ENCODE assay signal across 19 cellular contexts in the genomic region with DNA sequence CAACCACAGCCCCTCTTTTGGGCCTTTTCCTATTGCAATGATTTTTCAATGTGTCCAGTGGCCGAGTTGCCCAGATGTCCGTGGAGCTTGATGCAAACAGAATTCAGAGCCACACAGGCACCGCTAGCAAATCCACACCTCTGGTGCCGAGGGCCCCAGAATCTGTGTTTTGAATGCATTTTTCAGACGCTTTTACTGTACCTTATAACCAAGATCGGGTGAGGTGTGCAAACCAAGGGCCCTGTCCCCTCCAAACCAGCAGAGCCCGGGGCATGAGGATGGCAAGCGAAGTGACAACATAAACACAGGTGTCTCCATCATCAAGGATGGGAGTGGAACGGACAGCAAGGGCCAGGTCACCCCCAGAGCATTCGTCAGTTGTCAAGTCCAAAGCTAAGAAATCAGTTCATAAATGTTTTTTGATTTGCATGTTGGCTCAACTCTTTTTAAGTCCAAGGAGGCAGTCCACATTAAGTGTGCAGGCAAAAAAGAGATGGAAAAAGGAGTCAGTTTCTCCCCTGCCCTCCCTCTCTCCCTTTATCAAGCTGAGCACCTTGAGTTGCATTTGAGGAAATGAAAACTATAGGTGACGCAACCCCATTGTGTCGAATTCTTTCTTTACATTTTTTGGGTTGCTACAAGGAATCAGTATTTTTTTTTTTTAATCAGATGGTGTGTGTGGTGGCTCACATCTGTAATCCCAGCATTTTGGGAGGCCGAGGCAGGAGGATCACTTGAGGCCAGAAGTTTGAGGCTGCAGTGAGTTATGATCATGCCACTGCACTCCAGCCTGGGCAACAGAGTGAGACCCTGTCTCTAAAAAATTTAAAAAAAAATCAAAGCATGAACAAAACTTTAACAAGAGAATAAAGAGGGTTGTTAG. TPM values are rescaled to one million over a fixed set of nuclear protein-coding genes. Genes with fewer than 3 reads are reported as not detected.
DNase-seq lines count a peak whose midpoint lies in the region; ATAC-seq, FAIRE-seq and TF ChIP-seq lines count a peak whose summit lies in the region.
"Had no signal": no experiment of that assay in that cellular context is flagged by ENCODE, and none has a peak within 500 bp of the region (broad histone marks: within the 10 kb centered on the region; RNA-seq: fewer than 3 reads in every experiment).

No MANE protein-coding gene starts in this region.

- H4K20me1 ChIP-seq in BLaER1 (no peaks in the 10 kb centered on the region), OCI-LY7 (ENCODE audit: insufficient read depth, low read length) (no peaks in the 10 kb centered on the region), osteoblast (ENCODE audit: insufficient read depth, low read length) (peaks cover 11% of the 10 kb centered on the region)

- H3K79me2 ChIP-seq in OCI-LY7 (ENCODE audit: insufficient read depth, low read depth, low read length) = no peaks in the 10 kb centered on the region
- peaks cover 11% of the 10 kb centered on the region for H3K79me2 ChIP-seq in osteoblast (ENCODE audit: insufficient read depth, low read length)

- peak overlapping the region; percentile 63 for H3K4me3 Mint-ChIP-seq in endothelial cell (ENCODE audit: unreplicated experiment)
- H3K4me3 Mint-ChIP-seq in activated CD8-positive, alpha-beta T cell treated with anti-CD3 and anti-CD28 coated beads, Interleukin-2, amount 10 ng/mL, durations not matched to agents 7 days and 5 days = no peak overlapping the region
- H3K4me3 Mint-ChIP-seq: naive thymus-derived CD4-positive, alpha-beta T cell had no signal

- BruUV-seq in OCI-LY7 (replicated peaks; lab: Mats Ljungman, UMichigan) = no TSS peak

- peak; percentile 57 for DNase-seq in OCI-LY7 (ENCODE audit: low spot score)
- DNase-seq in endothelial cell (ENCODE audit: low spot score) = no peak
- no peak for DNase-seq in osteoblast (ENCODE audit: insufficient read length, low spot score, missing footprints)
- no peak for DNase-seq in activated CD8-positive, alpha-beta T cell treated with anti-CD3 and anti-CD28 coated beads, Interleukin-2, amount 10 ng/mL, durations not matched to agents 7 days and 5 days
- no peak for DNase-seq in small intestine
- DNase-seq in activated CD4-positive, alpha-beta T cell treated with anti-CD3 and anti-CD28 coated beads, Interleukin-2, amount 50 U/mL, for 48 hours = no peak
- no peak for DNase-seq in left colon
- DNase-seq: activated CD4-positive, alpha-beta T cell treated with anti-CD3 and anti-CD28 coated beads for 1 hour; activated CD8-positive, alpha-beta memory T cell treated with anti-CD3 and anti-CD28 coated beads, Interleukin-2, amount 50 U/mL, for 4 hours; AML-193; aorta; naive thymus-derived CD4-positive, alpha-beta T cell; NCI-H187; stimulated activated CD4-positive, alpha-beta T cell treated with anti-CD3 and anti-CD28 coated beads, Interleukin-2, amount 100 ng/mL, for 48 hours had no signal

- H2AFZ ChIP-seq in OCI-LY7 (ENCODE audit: low read length) = no peak overlapping the region; the same call in 1 of the 2 replicates
- no peak overlapping the region for H2AFZ ChIP-seq in osteoblast (ENCODE audit: low read length)

- no peak overlapping the region for H3K27ac Mint-ChIP-seq in endothelial cell (ENCODE audit: unreplicated experiment)
- H3K27ac Mint-ChIP-seq in activated CD8-positive, alpha-beta T cell treated with anti-CD3 and anti-CD28 coated beads, Interleukin-2, amount 10 ng/mL, durations not matched to agents 7 days and 5 days = no peak overlapping the region
- H3K27ac Mint-ChIP-seq: naive thymus-derived CD4-positive, alpha-beta T cell had no signal

- H3K9me3 Mint-ChIP-seq in endothelial cell (ENCODE audit: unreplicated experiment) = no peaks in the 10 kb centered on the region
- no peaks in the 10 kb centered on the region for H3K9me3 Mint-ChIP-seq in activated CD8-positive, alpha-beta T cell treated with anti-CD3 and anti-CD28 coated beads, Interleukin-2, amount 10 ng/mL, durations not matched to agents 7 days and 5 days (ENCODE audit: insufficient read depth)

- H3K4me3 ChIP-seq in BLaER1 (no peak overlapping the region), OCI-LY7 (ENCODE audit: low read depth, low read length, poor library complexity, severe bottlenecking) (no peak overlapping the region), osteoblast (ENCODE audit: insufficient read depth, low read length) (no peak overlapping the region), small intestine (ENCODE audit: low read depth in 1 of 2, low read length in 2 of 2) (no peak overlapping the region)

- H3K27me3 ChIP-seq in BLaER1 = peaks cover 23% of the 10 kb centered on the region
- H3K27me3 ChIP-seq in osteoblast (ENCODE audit: insufficient read depth, low read length) = peaks cover 16% of the 10 kb centered on the region
- H3K27me3 ChIP-seq in small intestine (ENCODE audit: control insufficient read depth in 2 of 2, insufficient read depth in 2 of 2, low read length in 2 of 2) = peaks cover 18 to 20% of the 10 kb centered on the region in 2 donors

- no peak overlapping the region for H3K9ac ChIP-seq in BLaER1

- no peak for FAIRE-seq in small intestine (lab: Jason Lieb, UNC)
- FAIRE-seq: D721Med, H54 had no signal

- no peaks in the 10 kb centered on the region for H3K9me2 ChIP-seq in OCI-LY7 (ENCODE audit: insufficient read depth, low read length)

- WGBS in small intestine, 3 donors = 75 to 82% (median 79%) methylated on average over 13 of the region's 13 CpGs

- TF ChIP-seq CTCF in OCI-LY7 (conservative IDR thresholded peaks at IDR 0.05; ENCODE audit: low read length) (no peak), endothelial cell (IDR thresholded peaks at IDR 0.05; ENCODE audit: unreplicated experiment) (no peak), osteoblast (IDR thresholded peaks at IDR 0.05; ENCODE audit: extremely low read depth, low read depth, low read length) (no peak)

- CTCF ChIA-PET in OCI-LY7 (lab: Charles Lee; ENCODE audit: unreplicated experiment) = no interaction called here
- CTCF ChIA-PET in activated CD8-positive, alpha-beta T cell treated with anti-CD3 and anti-CD28 coated beads, Interleukin-2, amount 10 ng/mL, durations not matched to agents 7 days and 5 days (lab: Charles Lee) = no interaction called here

- H3K4me2 ChIP-seq in BLaER1 (peak overlapping the region; percentile 42; the same call in 1 of the 2 replicates), OCI-LY7 (ENCODE audit: low read length) (peak overlapping the region; percentile 32; the same call in 1 of the 2 replicates), osteoblast (ENCODE audit: insufficient read depth, low read length) (peak overlapping the region; percentile 83)

- no peak for ATAC-seq in activated CD8-positive, alpha-beta T cell treated with anti-CD3 and anti-CD28 coated beads, Interleukin-2, amount 10 ng/mL, durations not matched to agents 7 days and 5 days
- no peak for ATAC-seq in left colon
- ATAC-seq: left lung; naive thymus-derived CD4-positive, alpha-beta T cell had no signal

- H3K27ac ChIP-seq in BLaER1 (no peak overlapping the region), OCI-LY7 (ENCODE audit: low read depth, low read length, poor library complexity, severe bottlenecking) (peak overlapping the region; percentile 7), osteoblast (ENCODE audit: low read depth, low read length) (no peak overlapping the region), small intestine (ENCODE audit: low read depth in 1 of 2, low read length in 1 of 2) (no peak overlapping the region)
- H3K27ac ChIP-seq: left lung had no signal

- peaks cover 4% of the 10 kb centered on the region for H3K36me3 Mint-ChIP-seq in endothelial cell (ENCODE audit: low read depth, unreplicated experiment)
- H3K36me3 Mint-ChIP-seq in activated CD8-positive, alpha-beta T cell treated with anti-CD3 and anti-CD28 coated beads, Interleukin-2, amount 10 ng/mL, durations not matched to agents 7 days and 5 days (ENCODE audit: low read depth) = no peaks in the 10 kb centered on the region
- H3K36me3 Mint-ChIP-seq: naive thymus-derived CD4-positive, alpha-beta T cell had no signal

- H3K36me3 ChIP-seq in BLaER1 = no peaks in the 10 kb centered on the region
- no peaks in the 10 kb centered on the region for H3K36me3 ChIP-seq in OCI-LY7 (ENCODE audit: insufficient read depth, low read length)
- no peaks in the 10 kb centered on the region for H3K36me3 ChIP-seq in osteoblast (ENCODE audit: insufficient read depth, low read length)
- no peaks in the 10 kb centered on the region for H3K36me3 ChIP-seq in small intestine (ENCODE audit: control insufficient read depth in 2 of 2, insufficient read depth in 2 of 2, low read length in 2 of 2)
- H3K36me3 ChIP-seq: left lung had no signal

- H3K4me1 Mint-ChIP-seq in endothelial cell (ENCODE audit: unreplicated experiment) = peaks cover 30% of the 10 kb centered on the region
- H3K4me1 Mint-ChIP-seq in activated CD8-positive, alpha-beta T cell treated with anti-CD3 and anti-CD28 coated beads, Interleukin-2, amount 10 ng/mL, durations not matched to agents 7 days and 5 days (ENCODE audit: low read depth) = peaks cover 3% of the 10 kb centered on the region

- intact Hi-C loops in OCI-LY7 (cut with micrococcal nuclease; ENCODE audit: unreplicated experiment) (no loop called here), left colon (cut with DNase I, micrococcal nuclease) (no loop called here)

- peaks cover 56% of the 10 kb centered on the region for H3K4me1 ChIP-seq in BLaER1
- H3K4me1 ChIP-seq in OCI-LY7 (ENCODE audit: insufficient read depth, low read length, poor library complexity, severe bottlenecking) = peaks cover 38% of the 10 kb centered on the region
- peaks cover 9% of the 10 kb centered on the region for H3K4me1 ChIP-seq in osteoblast (ENCODE audit: insufficient read depth, low read length)
- H3K4me1 ChIP-seq in small intestine (ENCODE audit: control insufficient read depth in 2 of 2, insufficient read depth in 1 of 2, low read depth in 1 of 2, low read length in 1 of 2) = no peaks in the 10 kb centered on the region

- POLR2A ChIA-PET in OCI-LY7 (lab: Charles Lee) = interaction anchor here (0.6 kb wide), 1 partner anchor 73 kb away, joined by 3 read pairs; no protein-coding TSS in a partner anchor
- POLR2A ChIA-PET in activated CD8-positive, alpha-beta T cell treated with anti-CD3 and anti-CD28 coated beads, Interleukin-2, amount 10 ng/mL, durations not matched to agents 7 days and 5 days (lab: Charles Lee) = interaction anchor here (0.6 to 0.7 kb wide), 2 partner anchors 38 to 121 kb away, joined by 3 to 4 read pairs; no protein-coding TSS in a partner anchor

- peaks cover 13% of the 10 kb centered on the region for H3K27me3 Mint-ChIP-seq in endothelial cell (ENCODE audit: unreplicated experiment)
- peaks cover 67% of the 10 kb centered on the region for H3K27me3 Mint-ChIP-seq in activated CD8-positive, alpha-beta T cell treated with anti-CD3 and anti-CD28 coated beads, Interleukin-2, amount 10 ng/mL, durations not matched to agents 7 days and 5 days (ENCODE audit: low read depth)

- H3K9me3 ChIP-seq in BLaER1 (0 out of 2 replicates have a peak, but pooled peaks cover 8% of the 10 kb centered on the region), OCI-LY7 (ENCODE audit: low read length) (no peaks in the 10 kb centered on the region), osteoblast (ENCODE audit: low read depth, low read length) (no peaks in the 10 kb centered on the region), small intestine (ENCODE audit: control insufficient read depth, low read depth) (no peaks in the 10 kb centered on the region)
- H3K9me3 ChIP-seq: left lung had no signal

RNA-seq across cellular contexts. Expression of a gene that starts 2.9 kb away (rescaled TPM):
- total RNA-seq in OCI-LY7 (2014; rRNA removed; shearing (Covaris generic)) = 0.09 TPM in 1 of 2 replicates, not detected in the other
- total RNA-seq in OCI-LY7 (2022) = 0.10 TPM in 1 of 2 replicates, not detected in the other
- 13.3 TPM for total RNA-seq in endothelial cell (ENCODE audit: unreplicated experiment)
- total RNA-seq in osteoblast = 17.4 and 22.1 TPM in 2 replicates
- not detected for total RNA-seq in activated CD8-positive, alpha-beta T cell treated with anti-CD3 and anti-CD28 coated beads, Interleukin-2, amount 10 ng/mL, durations not matched to agents 7 days and 5 days
- polyA plus RNA-seq in small intestine = 1 to 10 TPM in 2 of 3 donors, not detected in 1; 1.1 to 2.0 TPM
- total RNA-seq in left colon = 1 to 10 TPM in 1 of 2 donors, under 1 TPM in 1; 0.40 to 2.5 TPM
- total RNA-seq: naive thymus-derived CD4-positive, alpha-beta T cell; T-helper 2 cell treated with Interferon-gamma antibody and Interleukin-4, amounts not matched to agents 100 ng/mL and 5 ng/mL, for 36 hours had no signal
- polyA plus RNA-seq: naive thymus-derived CD4-positive, alpha-beta T cell had no signal

RNA-seq across cellular contexts. Expression of a gene that starts 18.3 kb away (rescaled TPM):
- 1.0 and 1.5 TPM in 2 replicates for total RNA-seq in OCI-LY7 (2014; rRNA removed; shearing (Covaris generic))
- total RNA-seq in OCI-LY7 (2022) = 4.3 and 4.9 TPM in 2 replicates
- total RNA-seq in endothelial cell (ENCODE audit: unreplicated experiment) = 0.41 TPM
- total RNA-seq in osteoblast = under 0.01 and 0.36 TPM in 2 replicates
- total RNA-seq in activated CD8-positive, alpha-beta T cell treated with anti-CD3 and anti-CD28 coated beads, Interleukin-2, amount 10 ng/mL, durations not matched to agents 7 days and 5 days = under 1 TPM in 1 of 2 experiments, not detected in 1; 0.08 TPM
- under 1 TPM in 1 of 3 donors, not detected in 2; 0.49 TPM for polyA plus RNA-seq in small intestine
- under 1 TPM in 1 of 2 donors, not detected in 1; 0.06 TPM for total RNA-seq in left colon
- total RNA-seq: naive thymus-derived CD4-positive, alpha-beta T cell; T-helper 2 cell treated with Interferon-gamma antibody and Interleukin-4, amounts not matched to agents 100 ng/mL and 5 ng/mL, for 36 hours had no signal
- polyA plus RNA-seq: naive thymus-derived CD4-positive, alpha-beta T cell had no signal

Comparison
In these comparisons a context has a peak if more than half of its experiments do, and no peak if none do; other contexts are left out.
1. H3K4me2 ChIP-seq: peak in every context shown above with its lines; median percentile 83 in osteoblast; 42 in BLaER1; 32 in OCI-LY7.